ENCODE assay signal across 8 cellular contexts in genomic region chr9:95505072-95505471, GRCh38. TPM values are rescaled to one million over a fixed set of nuclear protein-coding genes. Genes with fewer than 3 reads are reported as not detected.
A peak's percentile ranks its signal among the peaks of the same experiment; 100 is the strongest.
DNase-seq lines count a peak whose midpoint lies in the region; ATAC-seq and TF ChIP-seq lines count a peak whose summit lies in the region.

No MANE protein-coding gene starts in this region.

- WGBS in hepatocyte (ENCODE audit: low lambda C conversion rate, missing lambda C conversion rate): 10% methylated on average over 4 of the region's 4 CpGs
- WGBS in smooth muscle cell (ENCODE audit: low lambda C conversion rate): 26% methylated on average over 4 of the region's 4 CpGs
- 63% methylated on average over 4 of the region's 4 CpGs for WGBS in aorta, 2 donors

- peak overlapping the region; percentile 21 to 64 for H3K27ac Mint-ChIP-seq in T-cell

- no peaks in the 10 kb centered on the region for H3K27me3 ChIP-seq in hepatocyte
- no peaks in the 10 kb centered on the region for H3K27me3 ChIP-seq in smooth muscle cell (ENCODE audit: low read depth)
- no peaks in the 10 kb centered on the region for H3K27me3 ChIP-seq in aorta (ENCODE audit: control insufficient read depth in 1 of 2, insufficient read depth in 2 of 2, low read length in 1 of 2)

- no peak for TF ChIP-seq CTCF in hepatocyte (IDR thresholded peaks at IDR 0.05; ENCODE audit: poor library complexity)
- TF ChIP-seq CTCF in smooth muscle cell (IDR thresholded peaks at IDR 0.05; ENCODE audit: borderline replicate concordance, insufficient read depth, poor library complexity, severe bottlenecking): no peak

- H3K27me3 Mint-ChIP-seq in T-cell: peaks cover 15 to 24% of the 10 kb centered on the region in 2 donors

- H3K9me3 ChIP-seq in hepatocyte (ENCODE audit: low read depth) (no peaks in the 10 kb centered on the region), smooth muscle cell (replicated peaks; ENCODE audit: low read depth) (no peaks in the 10 kb centered on the region), aorta (ENCODE audit: control insufficient read depth, low read length) (no peaks in the 10 kb centered on the region)

- CTCF ChIA-PET in T-cell (lab: Charles Lee): no interaction called here

- H3K9me3 Mint-ChIP-seq in T-cell: no peaks in the 10 kb centered on the region

- peaks cover 79% of the 10 kb centered on the region for H3K79me2 ChIP-seq in hepatocyte
- H3K79me2 ChIP-seq in smooth muscle cell (ENCODE audit: low read depth): peaks cover 20% of the 10 kb centered on the region

- DNase-seq in NCI-H2171 treated with DMSO at 0.1 percent for 48 hours (lab: John Stamatoyannopoulos, UW) (peak; percentile 28), NCI-H2171 (lab: John Stamatoyannopoulos, UW) (no peak), T-cell (no peak), hepatocyte (ENCODE audit: low spot score) (no peak), smooth muscle cell (lab: John Stamatoyannopoulos, UW; ENCODE audit: unreplicated experiment) (no peak), aorta (no peak), NCI-H128 (lab: John Stamatoyannopoulos, UW; ENCODE audit: unreplicated experiment) (no peak), NCI-H446 treated with DMSO at 0.1 percent for 48 hours (lab: John Stamatoyannopoulos, UW) (no peak)

- no peaks in the 10 kb centered on the region for H3K9me2 ChIP-seq in hepatocyte (replicated peaks; ENCODE audit: insufficient read depth)

- no peaks in the 10 kb centered on the region for H3K36me3 ChIP-seq in hepatocyte (replicated peaks; ENCODE audit: insufficient read depth, low read depth)
- no peaks in the 10 kb centered on the region for H3K36me3 ChIP-seq in smooth muscle cell (ENCODE audit: low read depth)
- H3K36me3 ChIP-seq in aorta (ENCODE audit: control insufficient read depth in 1 of 2, insufficient read depth in 2 of 2, low read length in 1 of 2): no peaks in the 10 kb centered on the region

- peak overlapping the region; percentile 78 to 99 (median 82) for H3K4me3 Mint-ChIP-seq in T-cell

- H2AFZ ChIP-seq in hepatocyte (no peak overlapping the region), smooth muscle cell (ENCODE audit: low read depth) (no peak overlapping the region)

- peaks cover 20% of the 10 kb centered on the region for H3F3A ChIP-seq in smooth muscle cell (ENCODE audit: low read depth)

- peak overlapping the region; percentile 99 for H3K27ac ChIP-seq in hepatocyte
- H3K27ac ChIP-seq in smooth muscle cell (ENCODE audit: low read depth): no peak overlapping the region
- no peak overlapping the region for H3K27ac ChIP-seq in aorta (ENCODE audit: low read depth in 1 of 2, low read length in 2 of 2)

- no peak overlapping the region for H3K9ac ChIP-seq in smooth muscle cell (ENCODE audit: low read depth)

- H3K4me1 ChIP-seq in hepatocyte (ENCODE audit: insufficient read depth) (peaks cover 22% of the 10 kb centered on the region), smooth muscle cell (ENCODE audit: low read depth) (peaks cover 16% of the 10 kb centered on the region), aorta (ENCODE audit: control insufficient read depth in 1 of 2, insufficient read depth in 2 of 2, low read length in 2 of 2) (no peaks in the 10 kb centered on the region)

- no peak for ATAC-seq in T-cell (replicated peaks in 1 of 4)
- ATAC-seq in aorta (ENCODE audit: low FRiP score): no peak

- H4K20me1 ChIP-seq in hepatocyte (ENCODE audit: insufficient read depth, poor library complexity, severe bottlenecking) (peaks cover 50% of the 10 kb centered on the region), smooth muscle cell (ENCODE audit: low read depth) (peaks cover 52% of the 10 kb centered on the region)

- POLR2A ChIA-PET in T-cell (lab: Charles Lee): interaction anchor here in 1 of 2 donors (0.6 kb wide), 1 partner anchor 511 kb away, joined by 6 read pairs; no protein-coding TSS in a partner anchor

- intact Hi-C loops in aorta (cut with DNase I): loop anchor here in 1 of 2 donors (5.0 to 10.0 kb wide), 4 partner anchors 188 to 1540 kb away; partner anchors contain the start of genes ERCC6L2 and FANCC

- H3K4me3 ChIP-seq in hepatocyte: peak overlapping the region; percentile 50
- peak overlapping the region; percentile 90 for H3K4me3 ChIP-seq in smooth muscle cell
- peak overlapping the region in 1 of 2 donors; percentile 89 for H3K4me3 ChIP-seq in aorta (ENCODE audit: low read length in 2 of 2)

- peak overlapping the region; percentile 86 for H3K4me2 ChIP-seq in hepatocyte
- H3K4me2 ChIP-seq in smooth muscle cell: peak overlapping the region; percentile 96

- peaks cover 43 to 55% (median 54%) of the 10 kb centered on the region in 3 donors for H3K4me1 Mint-ChIP-seq in T-cell

- no peaks in the 10 kb centered on the region for H3K36me3 Mint-ChIP-seq in T-cell

RNA-seq across cellular contexts. Expression of gene PTCH1, which starts 11.7 kb away (rescaled TPM):
- total RNA-seq in T-cell (10 to 100 TPM; 23.4 to 35.5 (median 29.2) TPM), hepatocyte (29.7 and 36.8 TPM in 2 replicates), smooth muscle cell (6.3 and 20.6 TPM in 2 replicates), aorta (10 to 100 TPM in 1 of 2 donors, 1 to 10 TPM in 1; 9.0 to 36.0 TPM)
- polyA plus RNA-seq in hepatocyte (36.0 and 44.1 TPM in 2 replicates), smooth muscle cell (3.7 and 5.8 TPM in 2 replicates), aorta (10 to 100 TPM in 1 of 2 donors, 1 to 10 TPM in 1; 5.1 to 11.0 TPM)
